In the genomic region with DNA sequence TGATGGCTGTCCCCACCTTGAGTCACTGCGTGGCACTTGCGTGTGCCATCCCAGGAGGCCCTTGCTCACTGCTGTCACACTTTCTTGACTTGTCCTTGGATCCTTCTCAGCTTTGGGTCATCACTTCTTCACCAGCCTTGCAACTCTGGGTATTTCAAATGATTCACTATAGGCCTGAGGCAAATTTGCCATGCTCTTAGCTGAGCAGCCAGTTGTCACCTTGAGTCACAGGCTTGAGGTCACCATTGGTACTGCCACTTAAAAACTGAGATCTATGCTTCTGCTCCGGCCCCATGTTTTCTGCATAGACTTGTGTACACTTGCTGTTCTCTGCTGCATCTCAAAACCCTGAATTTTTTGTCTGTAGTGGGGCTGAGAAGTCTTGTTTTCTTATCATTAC, we compare ENCODE assay signal across 25 cellular contexts.
A peak's percentile ranks its signal among the peaks of the same experiment; 100 is the strongest.
DNase-seq lines count a peak whose midpoint lies in the region; ATAC-seq, FAIRE-seq and TF ChIP-seq lines count a peak whose summit lies in the region.
"Had no signal": no experiment of that assay in that cellular context is flagged by ENCODE, and none has a peak within 500 bp of the region (broad histone marks: within the 10 kb centered on the region; RNA-seq: fewer than 3 reads in every experiment).

No MANE protein-coding gene starts in this region.

- DNase-seq in Daoy (ENCODE audit: low read depth) = peak; percentile 19
- peak; percentile 41 for DNase-seq in NB4 (ENCODE audit: low read depth)
- DNase-seq in ascending aorta (ENCODE audit: low spot score in 2 of 2) = no peak
- DNase-seq in neural progenitor cell (ENCODE audit: low spot score) = no peak
- no peak for DNase-seq in pancreas
- DNase-seq: activated CD8-positive, alpha-beta memory T cell treated with anti-CD3 and anti-CD28 coated beads, Interleukin-2, amount 50 U/mL, for 4 hours; CD8-positive, alpha-beta memory T cell; DMS53; HCEC 1CT; hippocampal formation; lower lobe of right lung; NCI-H1436 treated with DMSO at 0.1 percent for 48 hours; occipital lobe; retina; stimulated activated CD4-positive, alpha-beta T cell treated with anti-CD3 and anti-CD28 coated beads, Interleukin-12 subunit alpha, Interleukin-12 subunit beta, amount 100 ng/mL, for 4 hours; WERI-Rb-1 had no signal

- no peak for TF ChIP-seq POLR2A in NB4 (IDR thresholded peaks at IDR 0.05; ENCODE audit: extremely low read depth, insufficient read length)

- H4K20me1 ChIP-seq in neural progenitor cell (ENCODE audit: low read depth) = no peaks in the 10 kb centered on the region

- H3K9me3 ChIP-seq in ascending aorta = no peaks in the 10 kb centered on the region
- no peaks in the 10 kb centered on the region for H3K9me3 ChIP-seq in neural progenitor cell (ENCODE audit: low read depth)
- H3K9me3 ChIP-seq in pancreas = no peaks in the 10 kb centered on the region
- H3K9me3 ChIP-seq: lower lobe of right lung, SJSA1 had no signal

- no peaks in the 10 kb centered on the region for H3F3A ChIP-seq in neural progenitor cell (ENCODE audit: low read depth)

- intact Hi-C loops in ascending aorta (cut with DNase I) = loop anchor here (2.0 to 5.0 kb wide), 2 partner anchors 55 to 83 kb away; no protein-coding TSS in a partner anchor
- intact Hi-C loops in pancreas (cut with DNase I) = no loop called here

- no peak for FAIRE-seq in pancreas (lab: Jason Lieb, UNC)
- FAIRE-seq: endometrium, HepG2, islet of Langerhans had no signal

- H3K9me3 Mint-ChIP-seq in neural progenitor cell = no peaks in the 10 kb centered on the region

- no peaks in the 10 kb centered on the region for H3K27me3 ChIP-seq in ascending aorta
- no peaks in the 10 kb centered on the region for H3K27me3 ChIP-seq in neural progenitor cell
- no peaks in the 10 kb centered on the region for H3K27me3 ChIP-seq in pancreas
- H3K27me3 ChIP-seq: brain microvascular endothelial cell, SJSA1 had no signal

- no peak for ATAC-seq in GM21381 (IDR thresholded peaks at IDR 0.05; ENCODE audit: unreplicated experiment)
- no peak for ATAC-seq in GM19463 (IDR thresholded peaks at IDR 0.05; ENCODE audit: unreplicated experiment)
- no peak for ATAC-seq in pancreas
- no peak for ATAC-seq in GM21528 (IDR thresholded peaks at IDR 0.05; ENCODE audit: low FRiP score, unreplicated experiment)
- ATAC-seq: HepG2 had no signal

- TF ChIP-seq CTCF in NB4 (IDR thresholded peaks at IDR 0.05; ENCODE audit: low read depth, low read length) = no peak
- TF ChIP-seq CTCF in ascending aorta (IDR thresholded peaks at IDR 0.05) = no peak
- no peak for TF ChIP-seq CTCF in neural progenitor cell (IDR thresholded peaks at IDR 0.05)
- no peak for TF ChIP-seq CTCF in pancreas (IDR thresholded peaks at IDR 0.05)

- H3K36me3 Mint-ChIP-seq in neural progenitor cell = no peaks in the 10 kb centered on the region
- H3K36me3 Mint-ChIP-seq: CD8-positive, alpha-beta memory T cell had no signal

- H2AFZ ChIP-seq in neural progenitor cell (replicated peaks) = peak overlapping the region; percentile 54

- H3K79me2 ChIP-seq in neural progenitor cell (ENCODE audit: low read depth) = no peaks in the 10 kb centered on the region

- H3K4me2 ChIP-seq in neural progenitor cell = no peak overlapping the region

- H3K36me3 ChIP-seq in ascending aorta = no peaks in the 10 kb centered on the region
- no peaks in the 10 kb centered on the region for H3K36me3 ChIP-seq in neural progenitor cell
- no peaks in the 10 kb centered on the region for H3K36me3 ChIP-seq in pancreas
- H3K36me3 ChIP-seq: brain microvascular endothelial cell, lower lobe of right lung, SJSA1, WERI-Rb-1 had no signal

- H3K4me3 ChIP-seq in NB4 (ENCODE audit: low read depth, low read length) (no peak overlapping the region), ascending aorta (no peak overlapping the region), neural progenitor cell (no peak overlapping the region), pancreas (no peak overlapping the region)
- H3K4me3 ChIP-seq: coronary artery, lower lobe of right lung, SJSA1 had no signal

- peaks cover 23% of the 10 kb centered on the region for H3K4me1 Mint-ChIP-seq in neural progenitor cell
- H3K4me1 Mint-ChIP-seq: CD8-positive, alpha-beta memory T cell had no signal

- no peak overlapping the region for H3K27ac Mint-ChIP-seq in neural progenitor cell
- H3K27ac Mint-ChIP-seq: CD8-positive, alpha-beta memory T cell had no signal

- peaks cover 2% of the 10 kb centered on the region for H3K27me3 Mint-ChIP-seq in neural progenitor cell (ENCODE audit: insufficient read depth, low read depth)

- H3K4me1 ChIP-seq in ascending aorta (peaks cover 5 to 37% of the 10 kb centered on the region in 2 donors), neural progenitor cell (no peaks in the 10 kb centered on the region), pancreas (peaks cover 0 to 15% (median 0%) of the 10 kb centered on the region in 3 donors)
- H3K4me1 ChIP-seq: lower lobe of right lung had no signal

- H3K9ac ChIP-seq in neural progenitor cell = no peak overlapping the region

- WGBS in pancreas, 2 donors = 95 to 99% methylated on average over 3 of the region's 3 CpGs

- H3K4me3 Mint-ChIP-seq in neural progenitor cell = no peak overlapping the region
- H3K4me3 Mint-ChIP-seq: CD8-positive, alpha-beta memory T cell had no signal

- H3K27ac ChIP-seq in ascending aorta (peak overlapping the region; percentile 38 to 44), neural progenitor cell (no peak overlapping the region), pancreas (no peak overlapping the region)
- H3K27ac ChIP-seq: brain microvascular endothelial cell, lower lobe of right lung, SJSA1, WERI-Rb-1 had no signal

Comparison
In these comparisons a context has a peak if more than half of its experiments do, and no peak if none do; other contexts are left out.
1. DNase-seq: peak in Daoy (single experiment) and NB4 (single experiment); none in ascending aorta (0 of 2), neural progenitor cell (single experiment) and pancreas (0 of 6).
2. H3K27ac ChIP-seq: peak in ascending aorta (2 of 2); none in neural progenitor cell (single experiment) and pancreas (0 of 4).